ENCODE assay signal across 1 cellular context in the genomic region with DNA sequence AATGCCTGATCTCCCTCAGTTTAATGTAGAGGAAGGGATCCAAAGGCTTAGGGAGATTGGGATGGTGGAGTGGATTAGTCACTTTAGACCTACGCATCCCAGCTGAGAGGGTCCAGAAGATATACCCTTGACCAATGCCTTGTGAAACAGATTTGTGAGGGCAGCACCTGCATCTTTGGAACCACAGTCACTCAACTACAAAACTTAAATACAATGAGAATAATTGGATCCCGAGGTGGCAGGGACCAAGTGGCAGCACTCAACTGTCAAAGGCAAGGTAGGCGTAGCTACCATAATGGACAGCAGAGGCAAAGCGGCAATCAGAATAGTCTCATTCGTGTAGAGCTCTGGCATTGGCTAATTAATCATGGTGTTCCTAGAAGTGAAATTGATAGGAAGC. TPM values are rescaled to one million over a fixed set of nuclear protein-coding genes. Genes with fewer than 3 reads are reported as not detected.
"Had no signal": no experiment of that assay in that cellular context is flagged by ENCODE, and none has a peak within 500 bp of the region (broad histone marks: within the 10 kb centered on the region; RNA-seq: fewer than 3 reads in every experiment).

No MANE protein-coding gene starts in this region.

RNA-seq across cellular contexts. Expression of a gene that starts 20.3 kb away (rescaled TPM):
- total RNA-seq: NCI-H460 had no signal
